In the genomic region with DNA sequence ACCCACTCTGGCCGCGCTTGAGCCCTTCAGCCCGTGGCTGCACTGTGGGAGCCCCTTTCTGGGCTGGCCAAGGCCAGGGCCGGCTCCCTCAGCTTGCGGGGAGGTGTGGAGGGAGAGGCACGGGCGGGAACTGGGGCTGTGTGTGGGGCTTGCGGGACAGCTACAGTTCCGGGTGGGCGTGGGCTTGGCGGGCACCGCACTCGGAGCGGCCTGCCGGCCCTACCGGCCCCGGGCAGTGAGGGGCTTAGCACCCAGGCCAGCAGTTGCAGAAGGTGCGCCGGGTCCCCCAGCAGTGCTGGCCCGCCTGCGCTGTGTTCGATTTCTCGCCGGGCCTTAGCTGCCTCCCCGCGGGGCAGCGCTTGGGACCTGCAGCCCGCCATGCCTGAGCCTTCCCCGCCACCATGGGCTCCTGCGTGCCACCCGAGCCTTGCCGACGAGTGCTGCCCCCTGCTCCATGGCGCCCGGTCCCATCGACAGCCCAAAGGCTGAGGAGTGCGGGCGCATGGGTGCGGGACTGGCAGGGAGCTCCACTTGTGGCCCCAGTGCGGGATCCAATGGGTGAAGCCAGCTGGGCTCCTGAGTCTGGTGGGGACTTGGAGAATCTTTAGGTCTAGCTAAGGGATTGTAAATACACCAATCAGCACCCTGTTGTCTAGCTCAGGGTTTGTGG, we compare ENCODE assay signal across 30 cellular contexts.
"Had no signal": no experiment of that assay in that cellular context is flagged by ENCODE, and none has a peak within 500 bp of the region (broad histone marks: within the 10 kb centered on the region; RNA-seq: fewer than 3 reads in every experiment).

No MANE protein-coding gene starts in this region.

- H3K27me3 Mint-ChIP-seq: memory B cell; naive thymus-derived CD4-positive, alpha-beta T cell; stimulated activated naive CD8-positive, alpha-beta T cell treated with anti-CD3 and anti-CD28 coated beads, Interleukin-15, Interleukin-2, amounts not matched to agents 100 ng/mL and 50 ng/mL, for 24 hours had no signal

- H3K4me1 Mint-ChIP-seq: endodermal cell; memory B cell; naive thymus-derived CD4-positive, alpha-beta T cell; nephron; neural progenitor cell; stimulated activated effector memory CD8-positive, alpha-beta T cell treated with anti-CD3 and anti-CD28 coated beads, Interleukin-12 subunit alpha, Interleukin-12 subunit beta, amount 100 ng/mL, for 72 hours had no signal

- H3K27ac ChIP-seq: dorsolateral prefrontal cortex, epithelial cell of prostate, gastrocnemius medialis, neural progenitor cell, psoas muscle, suprapubic skin, thyroid gland, vagina had no signal

- FAIRE-seq: colon, keratinocyte had no signal

- H3K9ac ChIP-seq: neural progenitor cell had no signal

- H3K9me3 ChIP-seq: gastrocnemius medialis, psoas muscle, suprapubic skin, thyroid gland, vagina had no signal

- H3K36me3 ChIP-seq: gastrocnemius medialis, neural progenitor cell, suprapubic skin, thyroid gland, vagina had no signal

- H3K4me3 Mint-ChIP-seq: endodermal cell; memory B cell; naive thymus-derived CD4-positive, alpha-beta T cell; nephron; neural progenitor cell; stimulated activated effector memory CD8-positive, alpha-beta T cell treated with anti-CD3 and anti-CD28 coated beads, Interleukin-12 subunit alpha, Interleukin-12 subunit beta, amount 100 ng/mL, for 72 hours; stimulated activated naive CD8-positive, alpha-beta T cell treated with anti-CD3 and anti-CD28 coated beads, Interleukin-15, Interleukin-2, amounts not matched to agents 100 ng/mL and 50 ng/mL, for 24 hours had no signal

- ATAC-seq: esophagus mucosa; gastrocnemius medialis; left lobe of liver; naive thymus-derived CD4-positive, alpha-beta T cell; psoas muscle; sciatic nerve; stimulated activated effector memory CD8-positive, alpha-beta T cell treated with anti-CD3 and anti-CD28 coated beads, Interleukin-12 subunit alpha, Interleukin-12 subunit beta, amount 100 ng/mL, for 72 hours had no signal

- H3K4me2 ChIP-seq: neural progenitor cell, smooth muscle cell had no signal

- H3K36me3 Mint-ChIP-seq: memory B cell; naive thymus-derived CD4-positive, alpha-beta T cell; neural progenitor cell; stimulated activated effector memory CD8-positive, alpha-beta T cell treated with anti-CD3 and anti-CD28 coated beads, Interleukin-12 subunit alpha, Interleukin-12 subunit beta, amount 100 ng/mL, for 72 hours had no signal

- H3K27ac Mint-ChIP-seq: endodermal cell; memory B cell; naive thymus-derived CD4-positive, alpha-beta T cell; nephron; neural progenitor cell; stimulated activated effector memory CD8-positive, alpha-beta T cell treated with anti-CD3 and anti-CD28 coated beads, Interleukin-12 subunit alpha, Interleukin-12 subunit beta, amount 100 ng/mL, for 72 hours; stimulated activated naive CD8-positive, alpha-beta T cell treated with anti-CD3 and anti-CD28 coated beads, Interleukin-15, Interleukin-2, amounts not matched to agents 100 ng/mL and 50 ng/mL, for 24 hours had no signal

- H3K4me1 ChIP-seq: gastrocnemius medialis, neural progenitor cell, psoas muscle, suprapubic skin, thyroid gland, vagina had no signal

- H2AFZ ChIP-seq: neural progenitor cell had no signal

- H3K4me3 ChIP-seq: dorsolateral prefrontal cortex, gastrocnemius medialis, lung, neural progenitor cell, psoas muscle, smooth muscle cell, suprapubic skin, thyroid gland, vagina had no signal

- DNase-seq: cerebellar nuclear complex; effector CD4-positive, alpha-beta T cell; endodermal cell; foreskin fibroblast; gastrocnemius medialis; head of caudate nucleus; midbrain; naive thymus-derived CD4-positive, alpha-beta T cell; nucleus accumbens; stimulated activated CD4-positive, alpha-beta T cell treated with anti-CD3 and anti-CD28 coated beads, Interleukin-2, amount 100 ng/mL, for 24 hours; stimulated activated CD4-positive, alpha-beta T cell treated with anti-CD3 and anti-CD28 coated beads, Interleukin-4, amount 100 ng/mL, for 24 hours; thyroid gland; trophoblast cell had no signal

- H3K9me3 Mint-ChIP-seq: memory B cell had no signal

- H3K27me3 ChIP-seq: dorsolateral prefrontal cortex, gastrocnemius medialis, neural progenitor cell, suprapubic skin, thyroid gland, vagina had no signal
